17 cellular contexts compared by ENCODE assay signal in genomic region chr3:113243846-113244245, GRCh38. TPM values are rescaled to one million over a fixed set of nuclear protein-coding genes. Genes with fewer than 3 reads are reported as not detected.
DNase-seq lines count a peak whose midpoint lies in the region; ATAC-seq and TF ChIP-seq lines count a peak whose summit lies in the region.
"Had no signal": no experiment of that assay in that cellular context is flagged by ENCODE, and none has a peak within 500 bp of the region (broad histone marks: within the 10 kb centered on the region; RNA-seq: fewer than 3 reads in every experiment).

No MANE protein-coding gene starts in this region.

- peak overlapping the region; percentile 19; the same call in 1 of the 2 replicates for H3K27ac Mint-ChIP-seq in GM23338
- H3K27ac Mint-ChIP-seq in brain: peak overlapping the region; percentile 95 to 99 (median 96)
- H3K27ac Mint-ChIP-seq in neural crest cell (ENCODE audit: unreplicated experiment): peak overlapping the region; percentile 36
- H3K27ac Mint-ChIP-seq: activated naive CD4-positive, alpha-beta T cell treated with anti-CD3 and anti-CD28 coated beads, Interleukin-2, amount 10 ng/mL, durations not matched to agents 7 days and 5 days; CD4-positive, alpha-beta memory T cell; naive thymus-derived CD4-positive, alpha-beta T cell; stimulated activated memory B cell treated with anti-CD40 and anti-IgM and Interleukin-4, amounts not matched to agents 10 μg/mL and 1 μg/mL and 100 μg/mL, for 72 hours had no signal

- H3K79me2 ChIP-seq in GM23338 (replicated peaks; ENCODE audit: insufficient read depth): no peaks in the 10 kb centered on the region

- H3K36me3 Mint-ChIP-seq in GM23338 (ENCODE audit: low read depth) (no peaks in the 10 kb centered on the region), brain (no peaks in the 10 kb centered on the region), neural crest cell (ENCODE audit: low read depth) (peaks cover 9% of the 10 kb centered on the region)
- H3K36me3 Mint-ChIP-seq: activated naive CD4-positive, alpha-beta T cell treated with anti-CD3 and anti-CD28 coated beads, Interleukin-2, amount 10 ng/mL, durations not matched to agents 7 days and 5 days; CD4-positive, alpha-beta memory T cell; naive thymus-derived CD4-positive, alpha-beta T cell; stimulated activated memory B cell treated with anti-CD40 and anti-IgM and Interleukin-4, amounts not matched to agents 10 μg/mL and 1 μg/mL and 100 μg/mL, for 72 hours had no signal

- no peak for TF ChIP-seq POLR2A in Peyer's patch (IDR thresholded peaks at IDR 0.05)

- no peak for TF ChIP-seq CTCF in GM23338 (conservative IDR thresholded peaks at IDR 0.05; ENCODE audit: low read depth in 2 of 2)
- TF ChIP-seq CTCF in brain (conservative IDR thresholded peaks at IDR 0.05): no peak
- TF ChIP-seq CTCF in neural crest cell (conservative IDR thresholded peaks at IDR 0.05): no peak
- TF ChIP-seq CTCF in Peyer's patch (IDR thresholded peaks at IDR 0.05): no peak

- 0 out of 2 replicates have a peak overlapping the region, but pooled peaks have one; percentile 25 for H3K4me2 ChIP-seq in GM23338

- H3K27me3 ChIP-seq in GM23338 (ENCODE audit: insufficient read depth): no peaks in the 10 kb centered on the region
- H3K27me3 ChIP-seq in Peyer's patch: no peaks in the 10 kb centered on the region
- H3K27me3 ChIP-seq: thyroid gland had no signal

- no peaks in the 10 kb centered on the region; the same call in 2 of the 3 replicates for H3K9me3 Mint-ChIP-seq in GM23338
- no peaks in the 10 kb centered on the region for H3K9me3 Mint-ChIP-seq in brain
- H3K9me3 Mint-ChIP-seq in neural crest cell: no peaks in the 10 kb centered on the region
- H3K9me3 Mint-ChIP-seq: activated naive CD4-positive, alpha-beta T cell treated with anti-CD3 and anti-CD28 coated beads, Interleukin-2, amount 10 ng/mL, durations not matched to agents 7 days and 5 days; activated T-cell treated with anti-CD3 and anti-CD28 coated beads, Interleukin-2, amount 50 U/mL, for 4 hours; CD4-positive, alpha-beta memory T cell; stimulated activated memory B cell treated with anti-CD40 and anti-IgM and Interleukin-4, amounts not matched to agents 10 μg/mL and 1 μg/mL and 100 μg/mL, for 72 hours had no signal

- H3K36me3 ChIP-seq in GM23338 (ENCODE audit: insufficient read depth): no peaks in the 10 kb centered on the region
- H3K36me3 ChIP-seq in Peyer's patch: no peaks in the 10 kb centered on the region
- H3K36me3 ChIP-seq: thyroid gland had no signal

- H3K4me3 Mint-ChIP-seq in GM23338 (no peak overlapping the region), brain (peak overlapping the region; percentile 30 to 72 (median 55)), neural crest cell (peak overlapping the region; percentile 64)
- H3K4me3 Mint-ChIP-seq: activated naive CD4-positive, alpha-beta T cell treated with anti-CD3 and anti-CD28 coated beads, Interleukin-2, amount 10 ng/mL, durations not matched to agents 7 days and 5 days; activated T-cell treated with anti-CD3 and anti-CD28 coated beads, Interleukin-2, amount 50 U/mL, for 4 hours; CD4-positive, alpha-beta memory T cell; naive thymus-derived CD4-positive, alpha-beta T cell; stimulated activated memory B cell treated with anti-CD40 and anti-IgM and Interleukin-4, amounts not matched to agents 10 μg/mL and 1 μg/mL and 100 μg/mL, for 72 hours had no signal

- no peak overlapping the region for H3K27ac ChIP-seq in GM23338 (ENCODE audit: low read depth)
- peak overlapping the region in 1 of 4 donors; percentile 8 for H3K27ac ChIP-seq in Peyer's patch

- H3K4me1 Mint-ChIP-seq in GM23338 (peaks cover 73% of the 10 kb centered on the region), brain (peaks cover 97% of the 10 kb centered on the region), neural crest cell (peaks cover 93% of the 10 kb centered on the region)
- H3K4me1 Mint-ChIP-seq: stimulated activated memory B cell treated with anti-CD40 and anti-IgM and Interleukin-4, amounts not matched to agents 10 μg/mL and 1 μg/mL and 100 μg/mL, for 72 hours had no signal

- H3K9me3 ChIP-seq in Peyer's patch: no peaks in the 10 kb centered on the region
- H3K9me3 ChIP-seq: thyroid gland had no signal

- no peaks in the 10 kb centered on the region for H4K20me1 ChIP-seq in GM23338 (replicated peaks; ENCODE audit: insufficient read depth)

- H3K9me2 ChIP-seq in GM23338 (ENCODE audit: insufficient read depth): no peaks in the 10 kb centered on the region

- peaks cover 15% of the 10 kb centered on the region for H3K27me3 Mint-ChIP-seq in GM23338 (ENCODE audit: insufficient read depth, low read depth, poor library complexity)
- no peaks in the 10 kb centered on the region for H3K27me3 Mint-ChIP-seq in brain
- peaks cover 5% of the 10 kb centered on the region for H3K27me3 Mint-ChIP-seq in neural crest cell (ENCODE audit: low read depth)

- no peak for ATAC-seq in GM23338
- no peak for ATAC-seq in GM18873 (IDR thresholded peaks at IDR 0.05; ENCODE audit: low FRiP score, unreplicated experiment)
- ATAC-seq in GM18517 (IDR thresholded peaks at IDR 0.05; ENCODE audit: unreplicated experiment): no peak
- ATAC-seq: activated CD4-positive, CD25-positive, alpha-beta regulatory T cell treated with anti-CD3 and anti-CD28 coated beads, Interleukin-2, amount 50 U/mL, for 24 hours; activated T-cell treated with anti-CD3 and anti-CD28 coated beads, Interleukin-2, amount 50 U/mL, for 4 hours; naive thymus-derived CD4-positive, alpha-beta T cell; stimulated activated memory B cell treated with anti-CD40 and anti-IgM and Interleukin-4, amounts not matched to agents 10 μg/mL and 1 μg/mL and 100 μg/mL, for 72 hours had no signal

- H3K4me1 ChIP-seq in GM23338 (ENCODE audit: insufficient read depth): peaks cover 47% of the 10 kb centered on the region
- no peaks in the 10 kb centered on the region for H3K4me1 ChIP-seq in Peyer's patch

- DNase-seq in GM23338 (ENCODE audit: low spot score) (no peak), NCI-H2171 treated with DMSO at 0.1 percent for 48 hours (lab: John Stamatoyannopoulos, UW) (peak; percentile 83), neural crest cell (ENCODE audit: low read depth, low spot score) (no peak), Peyer's patch (no peak)
- no peak for DNase-seq in activated CD4-positive, alpha-beta T cell treated with anti-CD3 and anti-CD28 coated beads for 48 hours
- DNase-seq: activated naive CD4-positive, alpha-beta T cell treated with anti-CD3 and anti-CD28 coated beads, Interleukin-2, amount 10 ng/mL, durations not matched to agents 7 days and 5 days; activated T-cell treated with anti-CD3 and anti-CD28 coated beads, Interleukin-2, amount 50 U/mL, for 4 hours; CD4-positive, alpha-beta memory T cell; mesenchymal stem cell; MM.1S; naive thymus-derived CD4-positive, alpha-beta T cell; thyroid gland had no signal

- no peak overlapping the region for H2AFZ ChIP-seq in GM23338

- H3K4me3 ChIP-seq in GM23338: no peak overlapping the region
- no peak overlapping the region for H3K4me3 ChIP-seq in Peyer's patch
- H3K4me3 ChIP-seq: thyroid gland had no signal

- H3F3A ChIP-seq in GM23338 (replicated peaks; ENCODE audit: low read depth): no peaks in the 10 kb centered on the region

TF ChIP-seq in GM23338, 12 proteins besides CTCF, POLR2A, EP300 and RAD21 (continues in another document):
- TF ChIP-seq JUNB (IDR thresholded peaks at IDR 0.05; ENCODE audit: unreplicated experiment) (no peak), NANOG (IDR thresholded peaks at IDR 0.05; ENCODE audit: borderline replicate concordance) (no peak)

RNA-seq across cellular contexts. Expression of gene BOC, which starts 32.5 kb away (rescaled TPM):
- total RNA-seq in GM23338 (2014; rRNA removed; shearing (Covaris generic)): 3.0 and 4.1 TPM in 2 replicates
- 2.1 and 3.2 TPM in 2 replicates for polyA plus RNA-seq in GM23338 (2016; fragmentation: Nextera tagmentation; extraction: Ambion mirVana)
- polyA plus RNA-seq in brain (ENCODE audit: insufficient read depth, low read depth, low replicate concordance): 23.3 TPM
- 114 and 130 TPM in 2 replicates for total RNA-seq in neural crest cell
- 10 to 100 TPM in 3 of 4 donors, 1 to 10 TPM in 1; 4.2 to 31.4 (median 13.2) TPM for total RNA-seq in Peyer's patch
- total RNA-seq: CD4-positive, alpha-beta memory T cell had no signal
- polyA plus RNA-seq: CD4-positive, alpha-beta memory T cell; naive thymus-derived CD4-positive, alpha-beta T cell had no signal

Comparison
In these comparisons a context has a peak if more than half of its experiments do, and no peak if none do; other contexts are left out.
1. H3K27ac Mint-ChIP-seq: peak in every context shown above with its lines; median percentile 96 in brain; 36 in neural crest cell; 19 in GM23338.